Comparison of ENCODE assay signal across 1 cellular context in the genomic region with DNA sequence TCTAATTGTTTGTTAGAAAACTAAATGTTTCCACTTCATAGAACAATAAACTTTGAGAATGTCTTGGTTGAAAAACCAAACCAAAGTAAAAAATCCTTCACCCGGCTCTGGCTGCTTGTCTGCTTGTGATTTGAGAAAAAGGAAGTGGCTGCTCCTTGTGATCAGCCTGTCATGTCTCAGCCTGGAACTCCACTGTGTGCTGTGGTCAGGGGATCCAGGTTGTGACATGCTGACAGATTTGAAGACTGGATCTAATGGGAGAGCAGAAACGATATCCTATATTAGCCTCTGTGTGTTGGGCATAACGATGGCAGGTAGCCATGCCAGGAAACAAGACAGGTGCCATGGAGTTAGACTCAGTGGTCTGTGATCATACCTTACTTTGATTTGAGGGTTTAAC.
TF ChIP-seq lines count a peak whose summit lies in the region.

No MANE protein-coding gene starts in this region.

TF ChIP-seq in GM12878, 131 proteins besides CTCF, POLR2A, EP300 and RAD21:
- TF ChIP-seq, protein P1, sequence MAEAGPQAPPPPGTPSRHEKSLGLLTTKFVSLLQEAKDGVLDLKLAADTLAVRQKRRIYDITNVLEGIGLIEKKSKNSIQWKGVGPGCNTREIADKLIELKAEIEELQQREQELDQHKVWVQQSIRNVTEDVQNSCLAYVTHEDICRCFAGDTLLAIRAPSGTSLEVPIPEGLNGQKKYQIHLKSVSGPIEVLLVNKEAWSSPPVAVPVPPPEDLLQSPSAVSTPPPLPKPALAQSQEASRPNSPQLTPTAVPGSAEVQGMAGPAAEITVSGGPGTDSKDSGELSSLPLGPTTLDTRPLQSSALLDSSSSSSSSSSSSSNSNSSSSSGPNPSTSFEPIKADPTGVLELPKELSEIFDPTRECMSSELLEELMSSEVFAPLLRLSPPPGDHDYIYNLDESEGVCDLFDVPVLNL (IDR thresholded peaks at IDR 0.05; ENCODE audit: low read depth, low read length), result no peak
- peak; percentile 29; the same call in 1 of the 2 replicates for TF ChIP-seq IKZF1 (conservative IDR thresholded peaks at IDR 0.05)
- TF ChIP-seq IKZF2 (IDR thresholded peaks at IDR 0.05), result peak; percentile 21 to 44; a peak in 1 of 4 replicates
- TF ChIP-seq NR2C1 (IDR thresholded peaks at IDR 0.05), result no peak
- TF ChIP-seq, protein P2, sequence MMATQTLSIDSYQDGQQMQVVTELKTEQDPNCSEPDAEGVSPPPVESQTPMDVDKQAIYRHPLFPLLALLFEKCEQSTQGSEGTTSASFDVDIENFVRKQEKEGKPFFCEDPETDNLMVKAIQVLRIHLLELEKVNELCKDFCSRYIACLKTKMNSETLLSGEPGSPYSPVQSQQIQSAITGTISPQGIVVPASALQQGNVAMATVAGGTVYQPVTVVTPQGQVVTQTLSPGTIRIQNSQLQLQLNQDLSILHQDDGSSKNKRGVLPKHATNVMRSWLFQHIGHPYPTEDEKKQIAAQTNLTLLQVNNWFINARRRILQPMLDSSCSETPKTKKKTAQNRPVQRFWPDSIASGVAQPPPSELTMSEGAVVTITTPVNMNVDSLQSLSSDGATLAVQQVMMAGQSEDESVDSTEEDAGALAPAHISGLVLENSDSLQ (IDR thresholded peaks at IDR 0.05), result peak; percentile 59; the same call in 1 of the 2 replicates
- no peak for TF ChIP-seq NR2C2 (IDR thresholded peaks at IDR 0.05; ENCODE audit: borderline replicate concordance, control insufficient read depth, insufficient read length, low read depth)
- no peak for TF ChIP-seq MYC (IDR thresholded peaks at IDR 0.05; ENCODE audit: insufficient read depth, insufficient read length, insufficient replicate concordance, low read length, severe bottlenecking)
- peak; percentile 95 for TF ChIP-seq SPI1 (IDR thresholded peaks at IDR 0.05; ENCODE audit: borderline replicate concordance, insufficient read depth, low read depth, low read length)
- no peak for TF ChIP-seq BCL11A (IDR thresholded peaks at IDR 0.05; ENCODE audit: low read depth, low read length)
- TF ChIP-seq, protein P3, sequence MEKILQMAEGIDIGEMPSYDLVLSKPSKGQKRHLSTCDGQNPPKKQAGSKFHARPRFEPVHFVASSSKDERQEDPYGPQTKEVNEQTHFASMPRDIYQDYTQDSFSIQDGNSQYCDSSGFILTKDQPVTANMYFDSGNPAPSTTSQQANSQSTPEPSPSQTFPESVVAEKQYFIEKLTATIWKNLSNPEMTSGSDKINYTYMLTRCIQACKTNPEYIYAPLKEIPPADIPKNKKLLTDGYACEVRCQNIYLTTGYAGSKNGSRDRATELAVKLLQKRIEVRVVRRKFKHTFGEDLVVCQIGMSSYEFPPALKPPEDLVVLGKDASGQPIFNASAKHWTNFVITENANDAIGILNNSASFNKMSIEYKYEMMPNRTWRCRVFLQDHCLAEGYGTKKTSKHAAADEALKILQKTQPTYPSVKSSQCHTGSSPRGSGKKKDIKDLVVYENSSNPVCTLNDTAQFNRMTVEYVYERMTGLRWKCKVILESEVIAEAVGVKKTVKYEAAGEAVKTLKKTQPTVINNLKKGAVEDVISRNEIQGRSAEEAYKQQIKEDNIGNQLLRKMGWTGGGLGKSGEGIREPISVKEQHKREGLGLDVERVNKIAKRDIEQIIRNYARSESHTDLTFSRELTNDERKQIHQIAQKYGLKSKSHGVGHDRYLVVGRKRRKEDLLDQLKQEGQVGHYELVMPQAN (conservative IDR thresholded peaks at IDR 0.05), result no peak
- peak; percentile 69 for TF ChIP-seq RUNX3 (IDR thresholded peaks at IDR 0.05; ENCODE audit: low read length)
- peak; percentile 53 for TF ChIP-seq POLR2AphosphoS5 (IDR thresholded peaks at IDR 0.05; ENCODE audit: low read length)
- no peak for TF ChIP-seq BHLHE40 (IDR thresholded peaks at IDR 0.05; ENCODE audit: borderline replicate concordance in 1 of 2, low read depth in 2 of 2, low read length in 1 of 2)
- TF ChIP-seq MTA2 (IDR thresholded peaks at IDR 0.05; ENCODE audit: low read depth), result peak; percentile 18; the same call in 1 of the 2 replicates
- TF ChIP-seq, protein P4, sequence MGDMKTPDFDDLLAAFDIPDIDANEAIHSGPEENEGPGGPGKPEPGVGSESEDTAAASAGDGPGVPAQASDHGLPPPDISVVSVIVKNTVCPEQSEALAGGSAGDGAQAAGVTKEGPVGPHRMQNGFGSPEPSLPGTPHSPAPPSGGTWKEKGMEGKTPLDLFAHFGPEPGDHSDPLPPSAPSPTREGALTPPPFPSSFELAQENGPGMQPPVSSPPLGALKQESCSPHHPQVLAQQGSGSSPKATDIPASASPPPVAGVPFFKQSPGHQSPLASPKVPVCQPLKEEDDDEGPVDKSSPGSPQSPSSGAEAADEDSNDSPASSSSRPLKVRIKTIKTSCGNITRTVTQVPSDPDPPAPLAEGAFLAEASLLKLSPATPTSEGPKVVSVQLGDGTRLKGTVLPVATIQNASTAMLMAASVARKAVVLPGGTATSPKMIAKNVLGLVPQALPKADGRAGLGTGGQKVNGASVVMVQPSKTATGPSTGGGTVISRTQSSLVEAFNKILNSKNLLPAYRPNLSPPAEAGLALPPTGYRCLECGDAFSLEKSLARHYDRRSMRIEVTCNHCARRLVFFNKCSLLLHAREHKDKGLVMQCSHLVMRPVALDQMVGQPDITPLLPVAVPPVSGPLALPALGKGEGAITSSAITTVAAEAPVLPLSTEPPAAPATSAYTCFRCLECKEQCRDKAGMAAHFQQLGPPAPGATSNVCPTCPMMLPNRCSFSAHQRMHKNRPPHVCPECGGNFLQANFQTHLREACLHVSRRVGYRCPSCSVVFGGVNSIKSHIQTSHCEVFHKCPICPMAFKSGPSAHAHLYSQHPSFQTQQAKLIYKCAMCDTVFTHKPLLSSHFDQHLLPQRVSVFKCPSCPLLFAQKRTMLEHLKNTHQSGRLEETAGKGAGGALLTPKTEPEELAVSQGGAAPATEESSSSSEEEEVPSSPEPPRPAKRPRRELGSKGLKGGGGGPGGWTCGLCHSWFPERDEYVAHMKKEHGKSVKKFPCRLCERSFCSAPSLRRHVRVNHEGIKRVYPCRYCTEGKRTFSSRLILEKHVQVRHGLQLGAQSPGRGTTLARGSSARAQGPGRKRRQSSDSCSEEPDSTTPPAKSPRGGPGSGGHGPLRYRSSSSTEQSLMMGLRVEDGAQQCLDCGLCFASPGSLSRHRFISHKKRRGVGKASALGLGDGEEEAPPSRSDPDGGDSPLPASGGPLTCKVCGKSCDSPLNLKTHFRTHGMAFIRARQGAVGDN (IDR thresholded peaks at IDR 0.05), result peak; percentile 57; the same call in 1 of the 2 replicates
- TF ChIP-seq POU2F2 (IDR thresholded peaks at IDR 0.05; ENCODE audit: borderline replicate concordance, low read depth, low read length), result peak; percentile 31; the same call in 1 of the 3 replicates
- TF ChIP-seq STAT3 (IDR thresholded peaks at IDR 0.05; ENCODE audit: low read depth, low read length), result no peak
- no peak for TF ChIP-seq POLR2AphosphoS2 (IDR thresholded peaks at IDR 0.05; ENCODE audit: low read depth, low read length)
- no peak for TF ChIP-seq ZNF622 (IDR thresholded peaks at IDR 0.05)
TF ChIP-seq in GM12878: peak in this region for 9.
